In the genomic region with DNA sequence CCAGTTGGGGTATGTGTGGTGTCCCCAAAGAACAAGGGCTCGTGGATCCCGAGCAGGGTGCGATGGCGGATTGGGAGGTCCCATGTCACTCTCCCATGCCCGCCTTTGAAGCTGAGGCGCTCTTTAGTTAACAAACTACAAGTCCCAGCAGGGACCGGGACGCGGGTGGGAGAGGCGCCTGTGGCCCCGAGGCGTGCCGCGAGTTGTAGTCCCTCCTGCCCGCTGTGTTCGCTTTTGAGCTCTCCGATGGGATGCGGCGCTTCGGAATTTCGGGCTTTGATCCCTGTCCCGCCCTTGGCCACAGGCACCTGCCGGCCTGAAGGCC, we compare ENCODE assay signal across 8 cellular contexts. TPM values are rescaled to one million over a fixed set of nuclear protein-coding genes. Genes with fewer than 3 reads are reported as not detected.
DNase-seq lines count a peak whose midpoint lies in the region; ATAC-seq and TF ChIP-seq lines count a peak whose summit lies in the region.

No MANE protein-coding gene starts in this region.

- H3K27ac ChIP-seq in CD4-positive, alpha-beta memory T cell (ENCODE audit: low read depth, low read length): peak overlapping the region; percentile 58
- no peak overlapping the region for H3K27ac ChIP-seq in OCI-LY7 (ENCODE audit: low read depth, low read length, poor library complexity, severe bottlenecking)

- no TSS peak for BruUV-seq in OCI-LY7 (replicated peaks; lab: Mats Ljungman, UMichigan)

- peak overlapping the region; percentile 51 to 52 for H3K4me3 ChIP-seq in CD4-positive, alpha-beta memory T cell (ENCODE audit: low read length in 2 of 2)
- H3K4me3 ChIP-seq in OCI-LY7 (ENCODE audit: low read depth, low read length, poor library complexity, severe bottlenecking): no peak overlapping the region

- H3K9me3 ChIP-seq in CD4-positive, alpha-beta memory T cell (ENCODE audit: control insufficient read depth in 1 of 2, low read length in 2 of 2): no peaks in the 10 kb centered on the region
- H3K9me3 ChIP-seq in OCI-LY7 (ENCODE audit: low read length): no peaks in the 10 kb centered on the region

- H3K79me2 ChIP-seq in OCI-LY7 (ENCODE audit: insufficient read depth, low read depth, low read length): no peaks in the 10 kb centered on the region

- no peaks in the 10 kb centered on the region for H3K27me3 Mint-ChIP-seq in CD4-positive, alpha-beta memory T cell
- peaks cover 29% of the 10 kb centered on the region for H3K27me3 Mint-ChIP-seq in glutamatergic neuron (ENCODE audit: unreplicated experiment)

- peak overlapping the region; percentile 81 to 89 (median 84) for H3K4me3 Mint-ChIP-seq in CD4-positive, alpha-beta memory T cell
- peak overlapping the region; percentile 78 for H3K4me3 Mint-ChIP-seq in glutamatergic neuron (ENCODE audit: unreplicated experiment)

- no peak overlapping the region for H2AFZ ChIP-seq in OCI-LY7 (ENCODE audit: low read length)

- no peak for TF ChIP-seq CTCF in glutamatergic neuron (IDR thresholded peaks at IDR 0.05; ENCODE audit: partially characterized antibody, unreplicated experiment)
- no peak for TF ChIP-seq CTCF in OCI-LY7 (conservative IDR thresholded peaks at IDR 0.05; ENCODE audit: low read length)

- H3K27ac Mint-ChIP-seq in CD4-positive, alpha-beta memory T cell: peak overlapping the region; percentile 79 to 93 (median 88)
- no peak overlapping the region for H3K27ac Mint-ChIP-seq in glutamatergic neuron (ENCODE audit: unreplicated experiment)

- CTCF ChIA-PET in CD4-positive, alpha-beta memory T cell (lab: Charles Lee; ENCODE audit: partially characterized antibody): interaction anchor here (0.6 to 3.0 kb wide), 3 partner anchors 10 to 110 kb away, joined by 3 to 26 read pairs (median 3); no protein-coding TSS in a partner anchor
- CTCF ChIA-PET in OCI-LY7 (lab: Charles Lee; ENCODE audit: unreplicated experiment): no interaction called here

- no peaks in the 10 kb centered on the region for H3K9me3 Mint-ChIP-seq in CD4-positive, alpha-beta memory T cell
- peaks cover 35% of the 10 kb centered on the region for H3K9me3 Mint-ChIP-seq in glutamatergic neuron (ENCODE audit: unreplicated experiment)

- peaks cover 4 to 28% (median 17%) of the 10 kb centered on the region in 4 donors for H3K4me1 Mint-ChIP-seq in CD4-positive, alpha-beta memory T cell
- H3K4me1 Mint-ChIP-seq in glutamatergic neuron (ENCODE audit: low read depth, unreplicated experiment): peaks cover 29% of the 10 kb centered on the region

- POLR2A ChIA-PET in CD4-positive, alpha-beta memory T cell (lab: Charles Lee; ENCODE audit: partially characterized antibody): interaction anchor here (0.8 to 2.8 kb wide), 9 partner anchors 9 to 35 kb away, joined by 3 to 20 read pairs (median 4); partner anchors contain the start of genes CYTH2 and GRWD1
- POLR2A ChIA-PET in OCI-LY7 (lab: Charles Lee): interaction anchor here (1.0 kb wide), 1 partner anchor 127 kb away, joined by 4 read pairs; no protein-coding TSS in a partner anchor

- H3K9me2 ChIP-seq in OCI-LY7 (ENCODE audit: insufficient read depth, low read length): no peaks in the 10 kb centered on the region

- H4K20me1 ChIP-seq in OCI-LY7 (ENCODE audit: insufficient read depth, low read length): no peaks in the 10 kb centered on the region

- peak in 1 of 5 donors; percentile 31 for DNase-seq in CD4-positive, alpha-beta memory T cell
- DNase-seq in activated T-cell treated with anti-CD3 and anti-CD28 coated beads, Interleukin-2, amount 50 U/mL, for 1 hour: peak; percentile 51
- DNase-seq in glutamatergic neuron: no peak
- peak; percentile 92 for DNase-seq in posterior vena cava (ENCODE audit: low spot score)
- DNase-seq in 8988T: no peak
- DNase-seq in epidermal melanocyte (ENCODE audit: insufficient read length, low spot score): no peak
- DNase-seq in OCI-LY7 (ENCODE audit: low spot score): no peak

- intact Hi-C loops in CD4-positive, alpha-beta memory T cell (cut with micrococcal nuclease): loop anchor here (1.0 kb wide), 2 partner anchors 9 to 11 kb away; partner anchors contain the start of gene CYTH2
- intact Hi-C loops in posterior vena cava (cut with DNase I): no loop called here
- intact Hi-C loops in OCI-LY7 (cut with micrococcal nuclease; ENCODE audit: unreplicated experiment): no loop called here

- peaks cover 4% of the 10 kb centered on the region for H3K36me3 ChIP-seq in CD4-positive, alpha-beta memory T cell (ENCODE audit: insufficient read depth, low read length)
- peaks cover 40% of the 10 kb centered on the region for H3K36me3 ChIP-seq in OCI-LY7 (ENCODE audit: insufficient read depth, low read length)

- H3K36me3 Mint-ChIP-seq in CD4-positive, alpha-beta memory T cell: peaks cover 12 to 18% of the 10 kb centered on the region in 2 donors
- H3K36me3 Mint-ChIP-seq in glutamatergic neuron (ENCODE audit: unreplicated experiment): peaks cover 11% of the 10 kb centered on the region

- H3K27me3 ChIP-seq in CD4-positive, alpha-beta memory T cell (ENCODE audit: insufficient read depth, low read length): no peaks in the 10 kb centered on the region

- peaks cover 12% of the 10 kb centered on the region for H3K4me1 ChIP-seq in CD4-positive, alpha-beta memory T cell (ENCODE audit: insufficient read depth, low read length)
- no peaks in the 10 kb centered on the region for H3K4me1 ChIP-seq in OCI-LY7 (ENCODE audit: insufficient read depth, low read length, poor library complexity, severe bottlenecking)

- ATAC-seq in HG03432 (IDR thresholded peaks at IDR 0.05; ENCODE audit: unreplicated experiment): no peak

- H3K4me2 ChIP-seq in OCI-LY7 (ENCODE audit: low read length): no peak overlapping the region

RNA-seq across cellular contexts. Expression of gene CYTH2, which starts 10.9 kb away (rescaled TPM):
- total RNA-seq in CD4-positive, alpha-beta memory T cell: 10 to 100 TPM; 74.9 to 89.0 TPM
- polyA plus RNA-seq in CD4-positive, alpha-beta memory T cell: 10 to 100 TPM; 30.1 to 31.3 TPM
- total RNA-seq in glutamatergic neuron (ENCODE audit: unreplicated experiment) (233 TPM), posterior vena cava (10 to 100 TPM; 34.1 to 49.2 TPM), OCI-LY7 (2022) (53.2 and 74.8 TPM in 2 replicates)
- 44.0 and 46.6 TPM in 2 replicates for total RNA-seq in OCI-LY7 (2014; rRNA removed; shearing (Covaris generic))

RNA-seq across cellular contexts. Expression of gene KCNJ14, which starts 24.7 kb away (rescaled TPM):
- total RNA-seq in CD4-positive, alpha-beta memory T cell: 1 to 10 TPM; 2.5 to 3.6 TPM
- under 1 TPM; 0.18 to 0.22 TPM for polyA plus RNA-seq in CD4-positive, alpha-beta memory T cell
- total RNA-seq in glutamatergic neuron (ENCODE audit: unreplicated experiment): 1.0 TPM
- under 1 TPM; 0.52 to 0.65 TPM for total RNA-seq in posterior vena cava
- 0.57 and 0.85 TPM in 2 replicates for total RNA-seq in OCI-LY7 (2014; rRNA removed; shearing (Covaris generic))
- 2.5 and 2.6 TPM in 2 replicates for total RNA-seq in OCI-LY7 (2022)

RNA-seq across cellular contexts. Expression of gene LMTK3, which starts 31.5 kb away (rescaled TPM):
- total RNA-seq in CD4-positive, alpha-beta memory T cell: 10 to 100 TPM; 18.5 to 20.6 TPM
- under 1 TPM in 1 of 2 donors, not detected in 1; 0.17 TPM for polyA plus RNA-seq in CD4-positive, alpha-beta memory T cell
- total RNA-seq in glutamatergic neuron (ENCODE audit: unreplicated experiment) (36.3 TPM), posterior vena cava (under 1 TPM; 0.19 to 0.57 TPM), OCI-LY7 (2022) (9.7 and 11.5 TPM in 2 replicates)
- total RNA-seq in OCI-LY7 (2014; rRNA removed; shearing (Covaris generic)): 1.3 and 2.3 TPM in 2 replicates

RNA-seq across cellular contexts. Expression of gene GRWD1, which starts 34.3 kb away (rescaled TPM):
- total RNA-seq in CD4-positive, alpha-beta memory T cell: 10 to 100 TPM; 36.2 to 39.0 TPM
- polyA plus RNA-seq in CD4-positive, alpha-beta memory T cell: 10 to 100 TPM; 44.4 to 52.8 TPM
- 25.0 TPM for total RNA-seq in glutamatergic neuron (ENCODE audit: unreplicated experiment)
- 10 to 100 TPM; 21.1 to 24.2 TPM for total RNA-seq in posterior vena cava
- 34.4 and 35.8 TPM in 2 replicates for total RNA-seq in OCI-LY7 (2014; rRNA removed; shearing (Covaris generic))
- total RNA-seq in OCI-LY7 (2022): 26.3 and 32.1 TPM in 2 replicates

Comparison
In these comparisons a context has a peak if more than half of its experiments do, and no peak if none do; other contexts are left out.
1. DNase-seq: peak in activated T-cell treated with anti-CD3 and anti-CD28 coated beads, Interleukin-2, amount 50 U/mL, for 1 hour (single experiment) and posterior vena cava (single experiment); none in glutamatergic neuron (single experiment), 8988T (single experiment), epidermal melanocyte (single experiment) and OCI-LY7 (single experiment).